Comparison of ENCODE assay signal across 11 cellular contexts in the genomic region with DNA sequence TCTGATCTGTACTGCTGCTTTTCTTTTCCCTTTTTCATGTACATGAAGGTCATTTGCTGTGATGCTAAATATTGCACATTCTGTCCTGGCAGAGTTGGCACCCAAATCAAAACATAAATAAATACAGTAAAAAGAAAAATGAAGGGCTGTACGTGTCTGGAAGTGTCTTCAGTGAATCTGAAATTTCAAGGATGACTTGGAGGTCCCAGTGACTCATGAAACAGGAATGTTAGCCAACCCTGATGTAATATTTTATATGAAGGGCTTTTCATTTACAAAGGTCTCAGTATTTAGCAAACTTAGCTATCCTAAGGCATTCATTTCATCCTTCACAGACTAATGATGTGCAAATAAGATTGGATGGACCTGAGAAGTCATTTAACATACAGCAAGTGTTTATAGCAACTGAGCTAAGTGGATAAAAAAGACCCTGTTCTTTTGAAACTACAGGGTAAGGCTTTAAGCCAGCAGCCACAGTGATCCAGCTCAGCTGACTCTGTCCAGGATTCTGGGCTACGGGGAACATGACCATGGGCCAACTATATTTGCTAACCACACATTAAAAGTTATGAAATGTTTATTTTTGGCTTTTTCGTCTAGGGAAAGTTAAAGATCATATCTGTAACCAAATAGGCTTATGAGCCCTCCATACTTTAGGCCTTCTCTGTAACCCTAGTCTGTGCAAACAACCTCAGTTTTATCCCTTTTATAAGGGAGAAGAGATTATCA.
A peak's percentile ranks its signal among the peaks of the same experiment; 100 is the strongest.
DNase-seq lines count a peak whose midpoint lies in the region; FAIRE-seq and TF ChIP-seq lines count a peak whose summit lies in the region.
"Had no signal": no experiment of that assay in that cellular context is flagged by ENCODE, and none has a peak within 500 bp of the region (broad histone marks: within the 10 kb centered on the region; RNA-seq: fewer than 3 reads in every experiment).

No MANE protein-coding gene starts in this region.

- CTCF ChIA-PET in endothelial cell of umbilical vein (lab: Charles Lee), result interaction anchor here (1.4 kb wide), 1 partner anchor 110 kb away, joined by 3 read pairs; no protein-coding TSS in a partner anchor

- dilution Hi-C loops in endothelial cell of umbilical vein (cut with MboI; ENCODE audit: extremely low pct_ligation_motif_present, low sequenced_read_pairs), result no loop called here

- TF ChIP-seq CTCF in endothelial cell of umbilical vein (IDR thresholded peaks at IDR 0.05; ENCODE audit: extremely low read depth in 1 of 2, insufficient read depth in 1 of 2, low read depth in 1 of 2, low read length in 2 of 2) (no peak), HFFc6 (IDR thresholded peaks at IDR 0.05) (no peak)

- H3K56ac ChIP-seq in mesendoderm (ENCODE audit: low read length), result no peak overlapping the region

- no peak for TF ChIP-seq POLR2A in endothelial cell of umbilical vein (IDR thresholded peaks at IDR 0.05; ENCODE audit: low read depth, low read length)

- no peaks in the 10 kb centered on the region for H3K9me3 ChIP-seq in endothelial cell of umbilical vein (replicated peaks; ENCODE audit: control insufficient read depth, insufficient read depth, low read length)

- no TSS peak for BruUV-seq in endothelial cell of umbilical vein (replicated peaks; lab: Mats Ljungman, UMichigan)

- H3K23ac ChIP-seq in mesendoderm (ENCODE audit: low read length), result no peak overlapping the region

- no peak overlapping the region for H2AFZ ChIP-seq in endothelial cell of umbilical vein (ENCODE audit: low read depth, low read length)

- H3K79me1 ChIP-seq in mesendoderm (ENCODE audit: low read length), result no peaks in the 10 kb centered on the region

- H3K9ac ChIP-seq in endothelial cell of umbilical vein (replicated peaks; ENCODE audit: extremely low read depth, insufficient read depth, low read length) (no peak overlapping the region), mesendoderm (ENCODE audit: low read length) (no peak overlapping the region)

- H3K36me3 ChIP-seq in endothelial cell of umbilical vein (ENCODE audit: control insufficient read depth in 2 of 2, extremely low read depth in 1 of 2, insufficient read depth in 2 of 2, low read length in 2 of 2) (no peaks in the 10 kb centered on the region), mesendoderm (ENCODE audit: control insufficient read depth, insufficient read depth, low read length) (no peaks in the 10 kb centered on the region)

- intact Hi-C loops in endothelial cell of umbilical vein (cut with micrococcal nuclease), result no loop called here

- no peak overlapping the region for H3K18ac ChIP-seq in mesendoderm (ENCODE audit: low read length)

- no peaks in the 10 kb centered on the region for H3K9me3 Mint-ChIP-seq in HFFc6
- H3K9me3 Mint-ChIP-seq: activated CD4-positive, alpha-beta T cell treated with anti-CD3 and anti-CD28 coated beads, Interleukin-2, amount 10 ng/mL, durations not matched to agents 7 days and 5 days had no signal

- no peaks in the 10 kb centered on the region for H3K27me3 Mint-ChIP-seq in HFFc6 (ENCODE audit: insufficient read depth)
- H3K27me3 Mint-ChIP-seq: activated CD4-positive, alpha-beta T cell treated with anti-CD3 and anti-CD28 coated beads, Interleukin-2, amount 10 ng/mL, durations not matched to agents 7 days and 5 days; CD4-positive, alpha-beta memory T cell had no signal

- no peak overlapping the region for H3K27ac ChIP-seq in endothelial cell of umbilical vein (ENCODE audit: insufficient read depth, low read depth, low read length)
- no peak overlapping the region for H3K27ac ChIP-seq in mesendoderm (ENCODE audit: low read depth, low read length)
- no peak overlapping the region for H3K27ac ChIP-seq in substantia nigra (ENCODE audit: low read depth, low read length, poor library complexity, severe bottlenecking)

- H3K4me3 ChIP-seq in endothelial cell of umbilical vein (replicated peaks in 1 of 3; ENCODE audit: insufficient read depth in 1 of 3, low read depth in 1 of 3, low read length in 3 of 3) (no peak overlapping the region), mesendoderm (ENCODE audit: low read length) (no peak overlapping the region)

- FAIRE-seq in endothelial cell of umbilical vein (lab: Jason Lieb, UNC), result no peak

- no peak overlapping the region for H2BK5ac ChIP-seq in mesendoderm (ENCODE audit: low read length)

- POLR2A ChIA-PET in endothelial cell of umbilical vein (lab: Charles Lee), result no interaction called here

- DNase-seq in EL (peak; percentile 84), NCI-H69 (lab: John Stamatoyannopoulos, UW) (peak; percentile 68), endothelial cell of umbilical vein (ENCODE audit: low read depth, low spot score) (peak; percentile 4), mesendoderm (peak; percentile 37), HFFc6 (no peak), substantia nigra (lab: John Stamatoyannopoulos, UW) (no peak), inferior parietal cortex (ENCODE audit: extremely low spot score) (no peak)
- DNase-seq in activated CD4-positive, alpha-beta T cell treated with anti-CD3 and anti-CD28 coated beads, Interleukin-2, amount 50 U/mL, for 1 hour, result no peak
- DNase-seq: activated CD4-positive, alpha-beta T cell treated with anti-CD3 and anti-CD28 coated beads, Interleukin-2, amount 10 ng/mL, durations not matched to agents 7 days and 5 days; CD4-positive, alpha-beta memory T cell; dermis blood vessel endothelial cell had no signal

- peak overlapping the region; percentile 16 for H3K4ac ChIP-seq in mesendoderm (ENCODE audit: low read depth, low read length)

- H3K27me3 ChIP-seq in endothelial cell of umbilical vein (ENCODE audit: control insufficient read depth in 2 of 2, insufficient read depth in 2 of 2, low read length in 2 of 2), result no peaks in the 10 kb centered on the region
- no peaks in the 10 kb centered on the region for H3K27me3 ChIP-seq in mesendoderm (ENCODE audit: insufficient read depth, low read length, poor library complexity)

- H3K4me2 ChIP-seq in endothelial cell of umbilical vein (ENCODE audit: insufficient read depth, low read length), result no peak overlapping the region
- no peak overlapping the region for H3K4me2 ChIP-seq in mesendoderm (ENCODE audit: low read length)

- no peaks in the 10 kb centered on the region for H3K79me2 ChIP-seq in endothelial cell of umbilical vein (ENCODE audit: control insufficient read depth, insufficient read depth, low read length)
- no peaks in the 10 kb centered on the region for H3K79me2 ChIP-seq in mesendoderm (ENCODE audit: control insufficient read depth, insufficient read depth, low read length)

- H4K8ac ChIP-seq in mesendoderm (ENCODE audit: low read depth, low read length), result no peak overlapping the region

- no peaks in the 10 kb centered on the region for H3K9me1 ChIP-seq in endothelial cell of umbilical vein (replicated peaks; ENCODE audit: control insufficient read depth, extremely low read depth, insufficient read depth, low read length)

- H2BK15ac ChIP-seq in mesendoderm (replicated peaks; ENCODE audit: low read depth), result no peak overlapping the region

- H3K4me1 ChIP-seq in endothelial cell of umbilical vein (ENCODE audit: control insufficient read depth, extremely low read depth, insufficient read depth, low read length) (no peaks in the 10 kb centered on the region), mesendoderm (ENCODE audit: control insufficient read depth, low read depth, low read length) (no peaks in the 10 kb centered on the region)

- no peak overlapping the region for H3K4me3 Mint-ChIP-seq in HFFc6
- H3K4me3 Mint-ChIP-seq: activated CD4-positive, alpha-beta T cell treated with anti-CD3 and anti-CD28 coated beads, Interleukin-2, amount 10 ng/mL, durations not matched to agents 7 days and 5 days had no signal

- no peak overlapping the region for H2BK120ac ChIP-seq in mesendoderm (ENCODE audit: low read depth, low read length)

- H3K4me1 Mint-ChIP-seq in HFFc6 (ENCODE audit: low read depth), result no peaks in the 10 kb centered on the region
- H3K4me1 Mint-ChIP-seq: activated CD4-positive, alpha-beta T cell treated with anti-CD3 and anti-CD28 coated beads, Interleukin-2, amount 10 ng/mL, durations not matched to agents 7 days and 5 days; CD4-positive, alpha-beta memory T cell had no signal

- H4K20me1 ChIP-seq in endothelial cell of umbilical vein (replicated peaks; ENCODE audit: control insufficient read depth, extremely low read depth, insufficient read depth, low read length), result no peaks in the 10 kb centered on the region

- no peak overlapping the region for H3K27ac Mint-ChIP-seq in HFFc6
- H3K27ac Mint-ChIP-seq: activated CD4-positive, alpha-beta T cell treated with anti-CD3 and anti-CD28 coated beads, Interleukin-2, amount 10 ng/mL, durations not matched to agents 7 days and 5 days; CD4-positive, alpha-beta memory T cell had no signal

- H2AK5ac ChIP-seq in mesendoderm (ENCODE audit: low read length), result no peak overlapping the region

- no peaks in the 10 kb centered on the region for H3K36me3 Mint-ChIP-seq in HFFc6 (ENCODE audit: low read depth)
- H3K36me3 Mint-ChIP-seq: CD4-positive, alpha-beta memory T cell had no signal

- WGBS in mesendoderm (ENCODE audit: extremely low coverage, insufficient coverage, low lambda C conversion rate), result no CpG with 5 or more reads among the region's 3 CpGs

- no peak overlapping the region for H4K5ac ChIP-seq in mesendoderm (ENCODE audit: low read length)

TF ChIP-seq in endothelial cell of umbilical vein, 7 proteins besides CTCF, POLR2A, EP300 and RAD21:
- TF ChIP-seq MYC (IDR thresholded peaks at IDR 0.05; ENCODE audit: low read depth, low read length) (no peak), FOS (IDR thresholded peaks at IDR 0.05; ENCODE audit: borderline replicate concordance, insufficient read depth, low read length) (peak; percentile 46)

Comparison
In these comparisons a context has a peak if more than half of its experiments do, and no peak if none do; other contexts are left out.
1. DNase-seq: peak in EL (single experiment), NCI-H69 (single experiment), endothelial cell of umbilical vein (single experiment) and mesendoderm (single experiment); none in activated CD4-positive, alpha-beta T cell treated with anti-CD3 and anti-CD28 coated beads, Interleukin-2, amount 50 U/mL, for 1 hour (single experiment), HFFc6 (single experiment), substantia nigra (0 of 49) and inferior parietal cortex (single experiment).